ENCODE assay signal across 9 cellular contexts in the genomic region with DNA sequence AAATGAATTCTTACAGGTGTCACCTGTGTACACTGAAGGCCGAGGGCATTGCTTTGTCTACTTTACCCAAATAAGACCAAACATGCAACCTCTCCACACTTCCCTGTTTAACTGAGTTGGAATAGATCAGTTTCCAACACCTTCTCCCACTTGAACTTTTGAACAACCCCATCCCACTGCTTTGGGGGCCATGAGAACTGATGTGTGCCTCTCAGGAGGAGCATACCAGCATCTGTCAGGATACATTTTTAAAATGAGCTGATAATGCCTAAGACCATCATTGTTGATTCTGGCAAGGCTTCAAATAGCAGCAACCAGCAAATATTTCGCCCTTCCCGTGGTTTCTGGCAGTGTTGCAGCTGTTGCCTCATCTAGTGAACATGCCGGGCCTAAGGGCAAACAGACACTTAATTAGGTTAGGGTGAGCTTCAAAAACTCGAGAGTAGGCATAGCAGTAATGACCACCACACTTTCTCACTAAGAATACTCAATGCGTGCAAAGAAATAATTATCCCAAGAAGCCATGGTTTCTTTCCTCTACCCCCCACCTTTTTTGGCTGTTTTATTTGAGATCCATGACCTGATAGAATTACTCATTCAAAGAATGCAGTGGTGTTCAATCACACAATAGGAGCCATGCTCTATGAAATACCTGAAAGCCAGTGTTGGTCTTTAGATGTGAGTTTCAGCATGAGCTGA.
A peak's percentile ranks its signal among the peaks of the same experiment; 100 is the strongest.
DNase-seq lines count a peak whose midpoint lies in the region; ATAC-seq and TF ChIP-seq lines count a peak whose summit lies in the region.
"Had no signal": no experiment of that assay in that cellular context is flagged by ENCODE, and none has a peak within 500 bp of the region (broad histone marks: within the 10 kb centered on the region; RNA-seq: fewer than 3 reads in every experiment).

No MANE protein-coding gene starts in this region.

- H3K27ac ChIP-seq in right atrium auricular region (no peak overlapping the region), heart right ventricle (no peak overlapping the region)
- H3K27ac ChIP-seq: spleen had no signal

- no peaks in the 10 kb centered on the region for H3K9me3 ChIP-seq in right atrium auricular region
- no peaks in the 10 kb centered on the region for H3K9me3 ChIP-seq in heart right ventricle
- H3K9me3 ChIP-seq: spleen had no signal

- H3K27me3 ChIP-seq in right atrium auricular region (no peaks in the 10 kb centered on the region), heart right ventricle (no peaks in the 10 kb centered on the region)
- H3K27me3 ChIP-seq: spleen had no signal

- WGBS in heart right ventricle, 2 donors, result 62 to 71% methylated on average over 6 of the region's 6 CpGs

- H3K36me3 ChIP-seq in right atrium auricular region, result no peaks in the 10 kb centered on the region
- H3K36me3 ChIP-seq in heart right ventricle, result no peaks in the 10 kb centered on the region
- H3K36me3 ChIP-seq: spleen had no signal

- TF ChIP-seq CTCF in right atrium auricular region (IDR thresholded peaks at IDR 0.05), result no peak
- no peak for TF ChIP-seq CTCF in heart right ventricle (IDR thresholded peaks at IDR 0.05)
- TF ChIP-seq CTCF in fibroblast of mammary gland (conservative IDR thresholded peaks at IDR 0.05; ENCODE audit: control insufficient read depth, insufficient read depth, low read depth, low read length), result no peak

- ATAC-seq in heart right ventricle (no peak), GM18517 (IDR thresholded peaks at IDR 0.05; ENCODE audit: unreplicated experiment) (no peak)

- H3K4me3 ChIP-seq in right atrium auricular region (no peak overlapping the region), heart right ventricle (no peak overlapping the region), fibroblast of mammary gland (ENCODE audit: control insufficient read depth, low read depth, low read length) (no peak overlapping the region)
- H3K4me3 ChIP-seq: spleen had no signal

- DNase-seq in right atrium auricular region (ENCODE audit: low spot score), result peak; percentile 60
- no peak for DNase-seq in heart right ventricle
- DNase-seq in fibroblast of mammary gland (ENCODE audit: low read depth), result peak; percentile 90
- DNase-seq in ureter (ENCODE audit: low spot score), result peak; percentile 53
- no peak for DNase-seq in D341Med (ENCODE audit: low spot score)
- no peak for DNase-seq in NCI-H187 (lab: John Stamatoyannopoulos, UW)
- DNase-seq: spleen had no signal

- intact Hi-C loops in heart right ventricle (cut with DNase I), result no loop called here

- H3K4me1 ChIP-seq in right atrium auricular region (no peaks in the 10 kb centered on the region), heart right ventricle (peaks cover 0 to 7% (median 0%) of the 10 kb centered on the region in 9 donors)
- H3K4me1 ChIP-seq: spleen had no signal

TF ChIP-seq in PFSK-1, 5 proteins besides CTCF, POLR2A, EP300 and RAD21:
- TF ChIP-seq TAF1 (IDR thresholded peaks at IDR 0.05; ENCODE audit: borderline replicate concordance, insufficient read depth, low read length) (peak; percentile 68; the same call in 1 of the 2 replicates), POLR2AphosphoS5 (IDR thresholded peaks at IDR 0.05; ENCODE audit: low read depth, low read length) (peak; percentile 91), FOXP2 (optimal IDR thresholded peaks at IDR 0.05; ENCODE audit: borderline replicate concordance, extremely low read depth, extremely low read length, insufficient read depth) (no peak), SIN3A (IDR thresholded peaks at IDR 0.05; ENCODE audit: borderline replicate concordance, insufficient read depth, low read length) (peak; percentile 88; the same call in 1 of the 2 replicates)
- TF ChIP-seq, protein P1, sequence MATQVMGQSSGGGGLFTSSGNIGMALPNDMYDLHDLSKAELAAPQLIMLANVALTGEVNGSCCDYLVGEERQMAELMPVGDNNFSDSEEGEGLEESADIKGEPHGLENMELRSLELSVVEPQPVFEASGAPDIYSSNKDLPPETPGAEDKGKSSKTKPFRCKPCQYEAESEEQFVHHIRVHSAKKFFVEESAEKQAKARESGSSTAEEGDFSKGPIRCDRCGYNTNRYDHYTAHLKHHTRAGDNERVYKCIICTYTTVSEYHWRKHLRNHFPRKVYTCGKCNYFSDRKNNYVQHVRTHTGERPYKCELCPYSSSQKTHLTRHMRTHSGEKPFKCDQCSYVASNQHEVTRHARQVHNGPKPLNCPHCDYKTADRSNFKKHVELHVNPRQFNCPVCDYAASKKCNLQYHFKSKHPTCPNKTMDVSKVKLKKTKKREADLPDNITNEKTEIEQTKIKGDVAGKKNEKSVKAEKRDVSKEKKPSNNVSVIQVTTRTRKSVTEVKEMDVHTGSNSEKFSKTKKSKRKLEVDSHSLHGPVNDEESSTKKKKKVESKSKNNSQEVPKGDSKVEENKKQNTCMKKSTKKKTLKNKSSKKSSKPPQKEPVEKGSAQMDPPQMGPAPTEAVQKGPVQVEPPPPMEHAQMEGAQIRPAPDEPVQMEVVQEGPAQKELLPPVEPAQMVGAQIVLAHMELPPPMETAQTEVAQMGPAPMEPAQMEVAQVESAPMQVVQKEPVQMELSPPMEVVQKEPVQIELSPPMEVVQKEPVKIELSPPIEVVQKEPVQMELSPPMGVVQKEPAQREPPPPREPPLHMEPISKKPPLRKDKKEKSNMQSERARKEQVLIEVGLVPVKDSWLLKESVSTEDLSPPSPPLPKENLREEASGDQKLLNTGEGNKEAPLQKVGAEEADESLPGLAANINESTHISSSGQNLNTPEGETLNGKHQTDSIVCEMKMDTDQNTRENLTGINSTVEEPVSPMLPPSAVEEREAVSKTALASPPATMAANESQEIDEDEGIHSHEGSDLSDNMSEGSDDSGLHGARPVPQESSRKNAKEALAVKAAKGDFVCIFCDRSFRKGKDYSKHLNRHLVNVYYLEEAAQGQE (IDR thresholded peaks at IDR 0.05; ENCODE audit: insufficient read depth in 1 of 2, low read depth in 2 of 2, low read length in 2 of 2), result peak in 1 of 2 experiments; percentile 78; a peak in 2 of 4 replicates

Comparison
In these comparisons a context has a peak if more than half of its experiments do, and no peak if none do; other contexts are left out.
1. DNase-seq: peak in right atrium auricular region (single experiment), fibroblast of mammary gland (single experiment) and ureter (single experiment); none in heart right ventricle (0 of 2), D341Med (single experiment) and NCI-H187 (0 of 2).